8 cellular contexts compared by ENCODE assay signal in the genomic region with DNA sequence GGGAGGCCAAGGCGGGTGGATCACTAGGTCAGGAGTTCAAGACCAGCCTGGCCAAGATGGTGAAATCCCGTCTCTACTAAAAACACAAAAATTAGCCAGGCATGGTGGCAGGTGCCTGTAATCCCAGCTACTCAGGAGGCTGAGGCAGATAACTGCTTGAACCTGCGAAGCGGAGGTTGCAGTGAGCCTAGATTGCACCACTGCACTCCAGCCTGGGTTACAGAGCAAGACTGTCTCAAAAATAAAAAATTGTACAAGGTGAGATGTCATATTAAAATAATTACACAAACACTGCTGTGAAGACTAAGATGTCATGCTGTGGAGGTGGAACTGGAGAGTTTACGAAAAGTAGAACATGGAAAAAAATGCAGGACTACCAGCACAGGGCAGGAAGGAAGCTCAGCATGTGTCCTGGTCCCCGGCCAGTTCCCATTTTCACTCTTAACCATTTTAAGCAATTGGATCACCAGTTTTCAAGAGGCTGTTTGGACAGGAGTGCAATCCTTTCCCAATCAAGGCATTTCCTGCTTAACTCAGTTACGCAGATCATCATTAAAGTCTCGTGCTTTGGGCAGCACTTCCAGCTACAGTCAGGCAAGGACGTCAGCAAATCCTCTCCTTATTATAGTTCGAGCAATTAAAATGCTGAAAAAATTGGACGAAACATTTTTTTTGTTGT. TPM values are rescaled to one million over a fixed set of nuclear protein-coding genes. Genes with fewer than 3 reads are reported as not detected.
DNase-seq lines count a peak whose midpoint lies in the region; ATAC-seq and TF ChIP-seq lines count a peak whose summit lies in the region.
"Not testable (repeated sequence)": the region's sequence is repeated elsewhere in the genome, so short reads cannot be mapped to it uniquely, and the experiment has no call there.

No MANE protein-coding gene starts in this region.

- H3K27me3 ChIP-seq in MG63, esophagus squamous epithelium, neural progenitor cell: not testable (repeated sequence)

- H3K4me3 Mint-ChIP-seq in T-helper 17 cell; brain; neural progenitor cell; stimulated activated naive CD8-positive, alpha-beta T cell treated with anti-CD3 and anti-CD28 coated beads, Interleukin-15, Interleukin-2, amounts not matched to agents 100 ng/mL and 50 ng/mL, for 24 hours: not testable (repeated sequence)

- H3K79me2 ChIP-seq in neural progenitor cell (ENCODE audit: low read depth) = peaks cover 32% of the 10 kb centered on the region

- not testable (repeated sequence) for H3K4me2 ChIP-seq in neural progenitor cell

- not testable (repeated sequence) for H2AFZ ChIP-seq in neural progenitor cell (replicated peaks)

- intact Hi-C loops in esophagus squamous epithelium (cut with DNase I) = not testable (repeated sequence)

- peaks cover 39% of the 10 kb centered on the region for H3F3A ChIP-seq in neural progenitor cell (ENCODE audit: low read depth)

- H3K36me3 ChIP-seq in MG63 = peaks cover 58% of the 10 kb centered on the region
- peaks cover 0 to 59% (median 4%) of the 10 kb centered on the region in 3 donors for H3K36me3 ChIP-seq in esophagus squamous epithelium
- H3K36me3 ChIP-seq in neural progenitor cell = not testable (repeated sequence)

- peaks cover 0 to 12% (median 9%) of the 10 kb centered on the region in 5 experiments for H3K9me3 Mint-ChIP-seq in brain
- not testable (repeated sequence) for H3K9me3 Mint-ChIP-seq in neural progenitor cell; stimulated activated naive CD8-positive, alpha-beta T cell treated with anti-CD3 and anti-CD28 coated beads, Interleukin-15, Interleukin-2, amounts not matched to agents 100 ng/mL and 50 ng/mL, for 24 hours

- H3K4me1 Mint-ChIP-seq in T-helper 17 cell, brain: not testable (repeated sequence)
- peaks cover 20% of the 10 kb centered on the region for H3K4me1 Mint-ChIP-seq in neural progenitor cell
- H3K4me1 Mint-ChIP-seq in stimulated activated naive CD8-positive, alpha-beta T cell treated with anti-CD3 and anti-CD28 coated beads, Interleukin-15, Interleukin-2, amounts not matched to agents 100 ng/mL and 50 ng/mL, for 24 hours (ENCODE audit: low read depth) = peaks cover 15% of the 10 kb centered on the region

- not testable (repeated sequence) for H3K9me3 ChIP-seq in MG63; T-helper 17 cell (ENCODE audit: control insufficient read depth, low read length, poor library complexity, severe bottlenecking); esophagus squamous epithelium; neural progenitor cell (ENCODE audit: low read depth)

- not testable (repeated sequence) for H3K27me3 Mint-ChIP-seq in T-helper 17 cell; brain; neural progenitor cell (ENCODE audit: insufficient read depth, low read depth); stimulated activated naive CD8-positive, alpha-beta T cell treated with anti-CD3 and anti-CD28 coated beads, Interleukin-15, Interleukin-2, amounts not matched to agents 100 ng/mL and 50 ng/mL, for 24 hours

- DNase-seq in AG10803 (ENCODE audit: low read depth) (peak; percentile 7), MG63 (peak; percentile 26), iPS-NIHi11 (ENCODE audit: low spot score) (peak; percentile 41)
- DNase-seq in T-helper 17 cell; esophagus squamous epithelium (lab: John Stamatoyannopoulos, UW); neural progenitor cell (ENCODE audit: low spot score): not testable (repeated sequence)

- peak overlapping the region; percentile 86 for H3K27ac Mint-ChIP-seq in T-helper 17 cell
- peak overlapping the region in 4 of 5 experiments; percentile 16 to 54 (median 52) for H3K27ac Mint-ChIP-seq in brain
- not testable (repeated sequence) for H3K27ac Mint-ChIP-seq in neural progenitor cell
- peak overlapping the region; percentile 12 for H3K27ac Mint-ChIP-seq in stimulated activated naive CD8-positive, alpha-beta T cell treated with anti-CD3 and anti-CD28 coated beads, Interleukin-15, Interleukin-2, amounts not matched to agents 100 ng/mL and 50 ng/mL, for 24 hours

- not testable (repeated sequence) for TF ChIP-seq POLR2A in esophagus squamous epithelium (IDR thresholded peaks at IDR 0.05)

- ATAC-seq in T-helper 17 cell = not testable (repeated sequence)

- H3K4me3 ChIP-seq in AG10803 (ENCODE audit: low read length); MG63; esophagus squamous epithelium; neural progenitor cell: not testable (repeated sequence)

- H3K36me3 Mint-ChIP-seq in T-helper 17 cell (ENCODE audit: low read depth) = not testable (repeated sequence)
- H3K36me3 Mint-ChIP-seq in brain = peaks cover 62% of the 10 kb centered on the region
- peaks cover 45% of the 10 kb centered on the region for H3K36me3 Mint-ChIP-seq in neural progenitor cell
- H3K36me3 Mint-ChIP-seq in stimulated activated naive CD8-positive, alpha-beta T cell treated with anti-CD3 and anti-CD28 coated beads, Interleukin-15, Interleukin-2, amounts not matched to agents 100 ng/mL and 50 ng/mL, for 24 hours (ENCODE audit: low read depth) = peaks cover 59% of the 10 kb centered on the region

- peaks cover 17% of the 10 kb centered on the region for H4K20me1 ChIP-seq in neural progenitor cell (ENCODE audit: low read depth)

- 68 to 76% methylated on average over 11 of the region's 11 CpGs for WGBS in esophagus squamous epithelium, 2 donors

- H3K27ac ChIP-seq in esophagus squamous epithelium = peak overlapping the region; percentile 42 to 79 (median 73)
- H3K27ac ChIP-seq in neural progenitor cell = peak overlapping the region; percentile 20

- TF ChIP-seq CTCF in AG10803 (conservative IDR thresholded peaks at IDR 0.05; ENCODE audit: low read length); brain (conservative IDR thresholded peaks at IDR 0.05); esophagus squamous epithelium (IDR thresholded peaks at IDR 0.05); neural progenitor cell (IDR thresholded peaks at IDR 0.05): not testable (repeated sequence)

- H3K4me1 ChIP-seq in esophagus squamous epithelium = peaks cover 0 to 43% (median 6%) of the 10 kb centered on the region in 3 donors
- not testable (repeated sequence) for H3K4me1 ChIP-seq in neural progenitor cell

- H3K9ac ChIP-seq in neural progenitor cell = not testable (repeated sequence)

RNA-seq across cellular contexts. Expression of gene SRSF7, which starts 14.0 kb away (rescaled TPM):
- total RNA-seq in MG63 (2014; rRNA removed; shearing (Covaris generic); ENCODE audit: low replicate concordance) = 178 and 201 TPM in 2 replicates
- total RNA-seq in T-helper 17 cell (100 to 1,000 TPM; 558 to 772 TPM), esophagus squamous epithelium (100 to 1,000 TPM in 2 of 4 donors, 10 to 100 TPM in 2; 57.0 to 127 (median 103) TPM), neural progenitor cell (ENCODE audit: low replicate concordance) (275 and 307 TPM in 2 replicates)
- 104 TPM for polyA plus RNA-seq in brain (ENCODE audit: insufficient read depth, low read depth, low replicate concordance)

RNA-seq across cellular contexts. Expression of gene GEMIN6, which starts 40.9 kb away (rescaled TPM):
- total RNA-seq in MG63 (2014; rRNA removed; shearing (Covaris generic); ENCODE audit: low replicate concordance) = 12.9 and 13.0 TPM in 2 replicates
- total RNA-seq in T-helper 17 cell (1 to 10 TPM; 3.2 to 4.3 TPM), esophagus squamous epithelium (1 to 10 TPM; 3.7 to 7.2 (median 4.9) TPM), neural progenitor cell (ENCODE audit: low replicate concordance) (14.0 and 21.4 TPM in 2 replicates)
- 7.3 TPM for polyA plus RNA-seq in brain (ENCODE audit: insufficient read depth, low read depth, low replicate concordance)
